In the genomic region with DNA sequence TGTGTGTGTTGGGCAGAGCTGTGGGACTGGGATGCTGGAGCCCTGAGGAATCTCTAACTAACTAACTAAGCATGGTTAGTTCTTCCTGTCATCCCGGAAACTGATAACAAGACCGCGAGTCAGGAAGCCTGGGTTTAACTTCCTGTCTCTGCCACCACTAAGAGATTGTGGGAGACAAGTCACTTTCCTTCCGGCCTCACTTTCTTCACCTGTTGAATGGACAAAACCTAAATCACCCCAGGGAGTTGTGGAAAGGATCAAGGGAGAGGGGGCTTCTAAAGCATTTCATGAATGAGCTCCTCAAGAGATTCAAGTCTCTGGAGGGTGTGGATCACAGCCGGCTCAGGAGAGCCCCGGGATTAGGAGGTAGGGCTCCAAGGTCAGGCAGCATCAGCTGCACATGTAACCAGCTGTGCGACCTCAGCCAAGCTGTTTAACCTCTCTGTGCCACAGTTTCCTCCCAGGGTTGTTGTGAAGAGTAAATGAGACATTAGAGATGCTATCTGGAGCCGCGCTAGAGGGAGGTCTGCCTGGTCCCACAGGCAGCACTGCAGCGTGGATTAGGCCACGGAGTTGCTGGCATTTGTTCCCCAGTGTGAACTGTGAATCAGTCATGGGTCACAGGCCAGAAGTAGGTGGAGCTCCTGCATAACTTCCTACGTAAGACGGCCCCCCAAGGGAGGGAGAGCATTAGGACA, we compare ENCODE assay signal across 10 cellular contexts.
A peak's percentile ranks its signal among the peaks of the same experiment; 100 is the strongest.
DNase-seq lines count a peak whose midpoint lies in the region; ATAC-seq, FAIRE-seq and TF ChIP-seq lines count a peak whose summit lies in the region.
"Had no signal": no experiment of that assay in that cellular context is flagged by ENCODE, and none has a peak within 500 bp of the region (broad histone marks: within the 10 kb centered on the region; RNA-seq: fewer than 3 reads in every experiment).

No MANE protein-coding gene starts in this region.

- POLR2A ChIA-PET in activated CD8-positive, alpha-beta T cell treated with anti-CD3 and anti-CD28 coated beads, Interleukin-2, amount 10 ng/mL, durations not matched to agents 7 days and 5 days (lab: Charles Lee) = interaction anchor here (1.1 kb wide), 1 partner anchor 50 kb away, joined by 3 read pairs; no protein-coding TSS in a partner anchor

- no peak for TF ChIP-seq POLR2A in prostate gland (IDR thresholded peaks at IDR 0.05)

- H3K36me3 ChIP-seq in BLaER1 = no peaks in the 10 kb centered on the region
- H3K36me3 ChIP-seq in prostate gland = no peaks in the 10 kb centered on the region

- peak overlapping the region; percentile 77 for H3K4me2 ChIP-seq in BLaER1

- CTCF ChIA-PET in activated CD8-positive, alpha-beta T cell treated with anti-CD3 and anti-CD28 coated beads, Interleukin-2, amount 10 ng/mL, durations not matched to agents 7 days and 5 days (lab: Charles Lee) = interaction anchor here (0.9 to 3.3 kb wide), 8 partner anchors 11 to 292 kb away, joined by 3 to 13 read pairs (median 4); no protein-coding TSS in a partner anchor

- H3K4me3 Mint-ChIP-seq in activated CD8-positive, alpha-beta T cell treated with anti-CD3 and anti-CD28 coated beads, Interleukin-2, amount 10 ng/mL, durations not matched to agents 7 days and 5 days = peak overlapping the region; percentile 19

- H3K4me1 Mint-ChIP-seq in activated CD8-positive, alpha-beta T cell treated with anti-CD3 and anti-CD28 coated beads, Interleukin-2, amount 10 ng/mL, durations not matched to agents 7 days and 5 days (ENCODE audit: low read depth) = peaks cover 36% of the 10 kb centered on the region

- intact Hi-C loops in prostate gland (cut with DNase I) = loop anchor here (2.0 to 10.0 kb wide), 6 partner anchors 63 to 1755 kb away; a partner anchor contains a TSS

- no peaks in the 10 kb centered on the region for H3K9me3 Mint-ChIP-seq in activated CD8-positive, alpha-beta T cell treated with anti-CD3 and anti-CD28 coated beads, Interleukin-2, amount 10 ng/mL, durations not matched to agents 7 days and 5 days (ENCODE audit: insufficient read depth)

- WGBS in prostate gland = 54% methylated on average over 13 of the region's 13 CpGs

- H3K4me3 ChIP-seq in BLaER1 = no peak overlapping the region
- H3K4me3 ChIP-seq in foreskin fibroblast (ENCODE audit: low read depth in 1 of 2, low read length in 2 of 2) = no peak overlapping the region
- H3K4me3 ChIP-seq in prostate gland = no peak overlapping the region

- H3K9me3 ChIP-seq in BLaER1 (no peaks in the 10 kb centered on the region), prostate gland (no peaks in the 10 kb centered on the region)

- H3K27ac ChIP-seq in BLaER1 (no peak overlapping the region), prostate gland (peak overlapping the region in 1 of 2 donors; percentile 28)

- no peak for TF ChIP-seq CTCF in foreskin fibroblast (IDR thresholded peaks at IDR 0.05; ENCODE audit: low read depth, low read length)
- TF ChIP-seq CTCF in prostate gland (IDR thresholded peaks at IDR 0.05) = no peak

- peaks cover 37% of the 10 kb centered on the region for H4K20me1 ChIP-seq in BLaER1

- peak overlapping the region; percentile 82 for H3K27ac Mint-ChIP-seq in activated CD8-positive, alpha-beta T cell treated with anti-CD3 and anti-CD28 coated beads, Interleukin-2, amount 10 ng/mL, durations not matched to agents 7 days and 5 days

- peaks cover 2% of the 10 kb centered on the region for H3K36me3 Mint-ChIP-seq in activated CD8-positive, alpha-beta T cell treated with anti-CD3 and anti-CD28 coated beads, Interleukin-2, amount 10 ng/mL, durations not matched to agents 7 days and 5 days (ENCODE audit: low read depth)

- no peak overlapping the region for H3K9ac ChIP-seq in BLaER1

- H3K4me1 ChIP-seq in BLaER1 (peaks cover 21% of the 10 kb centered on the region), prostate gland (replicated peaks) (no peaks in the 10 kb centered on the region)

- peak; percentile 73 for FAIRE-seq in HTR-8/SVneo (lab: Jason Lieb, UNC)
- FAIRE-seq: urothelium cell line had no signal

- H3K27me3 Mint-ChIP-seq in activated CD8-positive, alpha-beta T cell treated with anti-CD3 and anti-CD28 coated beads, Interleukin-2, amount 10 ng/mL, durations not matched to agents 7 days and 5 days (ENCODE audit: low read depth) = peaks cover 54% of the 10 kb centered on the region

- peaks cover 20% of the 10 kb centered on the region for H3K27me3 ChIP-seq in BLaER1
- no peaks in the 10 kb centered on the region for H3K27me3 ChIP-seq in prostate gland (replicated peaks; ENCODE audit: insufficient read depth)

- DNase-seq in HTR-8/SVneo (ENCODE audit: insufficient read length, low spot score) (no peak), foreskin fibroblast (peak; percentile 44 to 60), NCI-H2171 (lab: John Stamatoyannopoulos, UW) (no peak), prostate gland (ENCODE audit: low spot score) (no peak), AG08395 (ENCODE audit: low spot score) (no peak), amniotic stem cell (lab: John Stamatoyannopoulos, UW) (no peak)
- DNase-seq in activated CD8-positive, alpha-beta T cell treated with anti-CD3 and anti-CD28 coated beads, Interleukin-2, amount 10 ng/mL, durations not matched to agents 7 days and 5 days = peak; percentile 80
- DNase-seq: kidney glomerular epithelial cell had no signal

- ATAC-seq in activated CD8-positive, alpha-beta T cell treated with anti-CD3 and anti-CD28 coated beads, Interleukin-2, amount 10 ng/mL, durations not matched to agents 7 days and 5 days = peak; percentile 85

Comparison
In these comparisons a context has a peak if more than half of its experiments do, and no peak if none do; other contexts are left out.
1. DNase-seq: peak in activated CD8-positive, alpha-beta T cell treated with anti-CD3 and anti-CD28 coated beads, Interleukin-2, amount 10 ng/mL, durations not matched to agents 7 days and 5 days (single experiment) and foreskin fibroblast (2 of 2); none in HTR-8/SVneo (single experiment), NCI-H2171 (single experiment), prostate gland (single experiment), AG08395 (single experiment) and amniotic stem cell (single experiment).